26 cellular contexts compared by ENCODE assay signal in genomic region chrX:74445099-74445498, GRCh38. TPM values are rescaled to one million over a fixed set of nuclear protein-coding genes. Genes with fewer than 3 reads are reported as not detected.
DNase-seq lines count a peak whose midpoint lies in the region; FAIRE-seq and TF ChIP-seq lines count a peak whose summit lies in the region.
"Had no signal": no experiment of that assay in that cellular context is flagged by ENCODE, and none has a peak within 500 bp of the region (broad histone marks: within the 10 kb centered on the region; RNA-seq: fewer than 3 reads in every experiment).

No MANE protein-coding gene starts in this region.

- no peak overlapping the region for H3K4me3 Mint-ChIP-seq in mesothelial cell of epicardium
- no peak overlapping the region for H3K4me3 Mint-ChIP-seq in glutamatergic neuron (ENCODE audit: unreplicated experiment)
- H3K4me3 Mint-ChIP-seq: CD14-positive monocyte; CD4-positive, alpha-beta memory T cell; CD4-positive, CD25-positive, alpha-beta regulatory T cell; CD8-positive, alpha-beta memory T cell had no signal

- H3K27ac Mint-ChIP-seq in mesothelial cell of epicardium (no peak overlapping the region), glutamatergic neuron (ENCODE audit: unreplicated experiment) (no peak overlapping the region)
- H3K27ac Mint-ChIP-seq: CD14-positive monocyte; CD4-positive, alpha-beta memory T cell; CD4-positive, CD25-positive, alpha-beta regulatory T cell; CD8-positive, alpha-beta memory T cell had no signal

- H3K36me3 ChIP-seq in bronchial epithelial cell (ENCODE audit: control insufficient read depth, insufficient read depth, low read length) = no peaks in the 10 kb centered on the region
- H3K36me3 ChIP-seq: BE2C, BLaER1 had no signal

- peak overlapping the region; percentile 16; the same call in 1 of the 2 replicates for H3K27ac ChIP-seq in VCaP
- H3K27ac ChIP-seq: BLaER1 had no signal

- FAIRE-seq in HTR-8/SVneo (lab: Jason Lieb, UNC) (peak; percentile 72), bronchial epithelial cell (lab: Jason Lieb, UNC) (peak; percentile 55)
- FAIRE-seq: A204.1, GM12878, GM12892 had no signal

- TF ChIP-seq CTCF in VCaP (conservative IDR thresholded peaks at IDR 0.05) (no peak), bronchial epithelial cell (IDR thresholded peaks at IDR 0.05; ENCODE audit: insufficient read depth, low read length, severe bottlenecking) (no peak), mesothelial cell of epicardium (IDR thresholded peaks at IDR 0.05; ENCODE audit: unreplicated experiment) (no peak), glutamatergic neuron (IDR thresholded peaks at IDR 0.05; ENCODE audit: partially characterized antibody, unreplicated experiment) (no peak)

- no peak overlapping the region for H3K4me3 ChIP-seq in bronchial epithelial cell (ENCODE audit: low read depth, low read length)
- H3K4me3 ChIP-seq: BLaER1, GM12878 had no signal

- DNase-seq in HTR-8/SVneo (ENCODE audit: insufficient read length, low spot score) (no peak), bronchial epithelial cell (ENCODE audit: low read depth) (no peak), mesothelial cell of epicardium (ENCODE audit: low spot score in 2 of 2, unreplicated experiment in 2 of 2) (no peak), glutamatergic neuron (no peak), NCI-H1930 (lab: John Stamatoyannopoulos, UW) (no peak)
- DNase-seq: 8988T; ACHN; BE2C; C1 segment of cervical spinal cord; CD4-positive, alpha-beta memory T cell; CD4-positive, CD25-positive, alpha-beta regulatory T cell; CD8-positive, alpha-beta memory T cell; COR-L47; DMS 273 treated with DMSO at 0.1 percent for 48 hours; DMS153; DMS53; DMS79; DND-41; EL; GDM1 had no signal

- H3K27me3 Mint-ChIP-seq in mesothelial cell of epicardium (ENCODE audit: low read depth) = no peaks in the 10 kb centered on the region
- H3K27me3 Mint-ChIP-seq in glutamatergic neuron (ENCODE audit: unreplicated experiment) = no peaks in the 10 kb centered on the region
- H3K27me3 Mint-ChIP-seq: CD4-positive, alpha-beta memory T cell; CD4-positive, CD25-positive, alpha-beta regulatory T cell had no signal

- peaks cover 16% of the 10 kb centered on the region for H3K9me3 Mint-ChIP-seq in mesothelial cell of epicardium
- H3K9me3 Mint-ChIP-seq in glutamatergic neuron (ENCODE audit: unreplicated experiment) = no peaks in the 10 kb centered on the region
- H3K9me3 Mint-ChIP-seq: CD4-positive, CD25-positive, alpha-beta regulatory T cell had no signal

- H3K36me3 Mint-ChIP-seq in mesothelial cell of epicardium = no peaks in the 10 kb centered on the region
- H3K36me3 Mint-ChIP-seq in glutamatergic neuron (ENCODE audit: unreplicated experiment) = no peaks in the 10 kb centered on the region
- H3K36me3 Mint-ChIP-seq: CD14-positive monocyte; CD4-positive, alpha-beta memory T cell; CD4-positive, CD25-positive, alpha-beta regulatory T cell had no signal

- H3K27me3 ChIP-seq in bronchial epithelial cell (ENCODE audit: control insufficient read depth, insufficient read depth, low read length) = no peaks in the 10 kb centered on the region
- H3K27me3 ChIP-seq: BE2C had no signal

- no peaks in the 10 kb centered on the region for H3K4me1 Mint-ChIP-seq in mesothelial cell of epicardium
- no peaks in the 10 kb centered on the region for H3K4me1 Mint-ChIP-seq in glutamatergic neuron (ENCODE audit: low read depth, unreplicated experiment)
- H3K4me1 Mint-ChIP-seq: CD14-positive monocyte had no signal

RNA-seq across cellular contexts. Expression of gene SLC16A2, which starts 23.8 kb away (rescaled TPM):
- total RNA-seq in bronchial epithelial cell (1.3 TPM in 2 replicates), mesothelial cell of epicardium (14.8 to 15.2 TPM (median 15.0 TPM) in 3 replicates), glutamatergic neuron (ENCODE audit: unreplicated experiment) (28.7 TPM)
